8 cellular contexts compared by ENCODE assay signal in genomic region chr19:46347985-46348384, GRCh38.
DNase-seq lines count a peak whose midpoint lies in the region; ATAC-seq and TF ChIP-seq lines count a peak whose summit lies in the region.

No MANE protein-coding gene starts in this region.

- H3K79me2 ChIP-seq in OCI-LY3 (ENCODE audit: low read length) = peaks cover 61% of the 10 kb centered on the region
- H3K79me2 ChIP-seq in parathyroid adenoma = peaks cover 38% of the 10 kb centered on the region

- no peaks in the 10 kb centered on the region for H3K27me3 Mint-ChIP-seq in effector memory CD8-positive, alpha-beta T cell

- H3K36me3 ChIP-seq in ES-I3 (ENCODE audit: insufficient read depth, low read length) (no peaks in the 10 kb centered on the region), OCI-LY3 (replicated peaks; ENCODE audit: low read depth, low read length) (peaks cover 25% of the 10 kb centered on the region), parathyroid adenoma (ENCODE audit: control insufficient read depth, insufficient read depth, low read length) (no peaks in the 10 kb centered on the region)

- H3K4me3 ChIP-seq in OCI-LY3 (ENCODE audit: low read length) (peak overlapping the region; percentile 90), parathyroid adenoma (ENCODE audit: low read depth, low read length) (peak overlapping the region; percentile 98)

- peak overlapping the region; percentile 85 to 90 for H3K27ac Mint-ChIP-seq in effector memory CD8-positive, alpha-beta T cell

- 0 out of 2 replicates have a peak, but pooled peaks cover 2% of the 10 kb centered on the region for H3K27me3 ChIP-seq in OCI-LY3 (ENCODE audit: low read depth, low read length)
- H3K27me3 ChIP-seq in parathyroid adenoma (ENCODE audit: control insufficient read depth, insufficient read depth, low read length) = no peaks in the 10 kb centered on the region

- H3K9ac ChIP-seq in ES-I3 (ENCODE audit: low read depth, low read length) (peak overlapping the region; percentile 84; the same call in 1 of the 2 replicates), OCI-LY3 (ENCODE audit: low read length) (peak overlapping the region; percentile 97), parathyroid adenoma (no peak overlapping the region)

- TF ChIP-seq CTCF in OCI-LY3 (IDR thresholded peaks at IDR 0.05; ENCODE audit: low read depth, low read length) (no peak), parathyroid adenoma (IDR thresholded peaks at IDR 0.05) (no peak)

- H3K4me1 Mint-ChIP-seq in effector memory CD8-positive, alpha-beta T cell (ENCODE audit: low read depth in 2 of 2) = peaks cover 52 to 58% of the 10 kb centered on the region in 2 donors

- peaks cover 2% of the 10 kb centered on the region; the same call in 1 of the 2 replicates for H3K9me3 ChIP-seq in ES-I3 (ENCODE audit: control insufficient read depth, insufficient read depth, low read length)
- H3K9me3 ChIP-seq in OCI-LY3 (ENCODE audit: insufficient read depth, low read length) = no peaks in the 10 kb centered on the region
- H3K9me3 ChIP-seq in parathyroid adenoma (ENCODE audit: control insufficient read depth, low read length) = no peaks in the 10 kb centered on the region

- no peaks in the 10 kb centered on the region for H3K9me3 Mint-ChIP-seq in effector memory CD8-positive, alpha-beta T cell

- H3K27ac ChIP-seq in OCI-LY3 (ENCODE audit: low read length) = peak overlapping the region; percentile 77
- H3K27ac ChIP-seq in parathyroid adenoma = no peak overlapping the region

- no peaks in the 10 kb centered on the region; the same call in 1 of the 2 replicates for H4K20me1 ChIP-seq in OCI-LY3 (ENCODE audit: insufficient read depth, low read length)

- no peak for ATAC-seq in effector memory CD8-positive, alpha-beta T cell (replicated peaks)
- ATAC-seq in HG02588 (IDR thresholded peaks at IDR 0.05; ENCODE audit: unreplicated experiment) = no peak

- peaks cover 13% of the 10 kb centered on the region for H3K36me3 Mint-ChIP-seq in effector memory CD8-positive, alpha-beta T cell (ENCODE audit: insufficient read depth)

- DNase-seq in effector memory CD8-positive, alpha-beta T cell = no peak
- DNase-seq in HuH-7.5 (ENCODE audit: low spot score) (no peak), NCI-H446 (lab: John Stamatoyannopoulos, UW) (no peak), AG08395 (ENCODE audit: low spot score) (no peak)

- H3K4me1 ChIP-seq in ES-I3 (ENCODE audit: insufficient read depth, low read length) = peaks cover 17% of the 10 kb centered on the region
- peaks cover 43% of the 10 kb centered on the region for H3K4me1 ChIP-seq in OCI-LY3 (ENCODE audit: low read length)
- peaks cover 10% of the 10 kb centered on the region for H3K4me1 ChIP-seq in parathyroid adenoma

- H2AFZ ChIP-seq in OCI-LY3 (ENCODE audit: low read depth, low read length) (no peak overlapping the region), parathyroid adenoma (no peak overlapping the region)

- H3K4me2 ChIP-seq in OCI-LY3 (ENCODE audit: low read length) = peak overlapping the region; percentile 66
- H3K4me2 ChIP-seq in parathyroid adenoma (ENCODE audit: low read length) = peak overlapping the region; percentile 99

- peak overlapping the region; percentile 79 for H3K4me3 Mint-ChIP-seq in effector memory CD8-positive, alpha-beta T cell
